In genomic region chr18:48319796-48320638, GRCh38 we compare ENCODE assay signal across 12 cellular contexts.
DNase-seq lines count a peak whose midpoint lies in the region; FAIRE-seq and TF ChIP-seq lines count a peak whose summit lies in the region.
"Had no signal": no experiment of that assay in that cellular context is flagged by ENCODE, and none has a peak within 500 bp of the region (broad histone marks: within the 10 kb centered on the region; RNA-seq: fewer than 3 reads in every experiment).

No MANE protein-coding gene starts in this region.

- peak; percentile 60 for FAIRE-seq in astrocyte (lab: Jason Lieb, UNC)
- FAIRE-seq: GM12891 had no signal

- peaks cover 7% of the 10 kb centered on the region for H3K27me3 ChIP-seq in astrocyte (ENCODE audit: insufficient read depth, low read length)
- H3K27me3 ChIP-seq: BLaER1 had no signal

- H3K36me3 ChIP-seq in astrocyte (ENCODE audit: insufficient read depth, low read length) = no peaks in the 10 kb centered on the region
- no peaks in the 10 kb centered on the region for H3K36me3 ChIP-seq in mesodermal cell (ENCODE audit: control insufficient read depth, insufficient read depth, low read length)
- H3K36me3 ChIP-seq: BLaER1 had no signal

- H3K79me2 ChIP-seq in astrocyte (ENCODE audit: insufficient read depth, low read length) = no peaks in the 10 kb centered on the region

- H3K4me1 Mint-ChIP-seq in astrocyte (ENCODE audit: low read depth, unreplicated experiment) = peaks cover 26% of the 10 kb centered on the region
- no peaks in the 10 kb centered on the region for H3K4me1 Mint-ChIP-seq in activated CD4-positive, alpha-beta memory T cell treated with anti-CD3 and anti-CD28 coated beads, Interleukin-2, amount 10 ng/mL, durations not matched to agents 7 days and 5 days
- no peaks in the 10 kb centered on the region for H3K4me1 Mint-ChIP-seq in activated CD4-positive, alpha-beta T cell treated with anti-CD3 and anti-CD28 coated beads, Interleukin-2, amount 10 ng/mL, durations not matched to agents 24 days and 14 days

- no peak overlapping the region for H2AFZ ChIP-seq in astrocyte (ENCODE audit: low read depth, low read length)

- peaks cover 1% of the 10 kb centered on the region for H3K9me3 Mint-ChIP-seq in astrocyte (ENCODE audit: unreplicated experiment)
- no peaks in the 10 kb centered on the region for H3K9me3 Mint-ChIP-seq in activated CD4-positive, alpha-beta memory T cell treated with anti-CD3 and anti-CD28 coated beads, Interleukin-2, amount 10 ng/mL, durations not matched to agents 7 days and 5 days
- H3K9me3 Mint-ChIP-seq in activated CD4-positive, alpha-beta T cell treated with anti-CD3 and anti-CD28 coated beads, Interleukin-2, amount 10 ng/mL, durations not matched to agents 24 days and 14 days = no peaks in the 10 kb centered on the region

- DNase-seq in COLO668 (lab: John Stamatoyannopoulos, UW; ENCODE audit: unreplicated experiment) (peak; percentile 94), NCI-H2029 (lab: John Stamatoyannopoulos, UW) (peak; percentile 94), astrocyte (ENCODE audit: low read depth) (peak; percentile 57), GM20000 (ENCODE audit: low spot score) (no peak)
- DNase-seq in activated CD4-positive, alpha-beta T cell treated with anti-CD3 and anti-CD28 coated beads, Interleukin-2, amount 50 U/mL, for 1 hour = no peak
- DNase-seq in activated CD4-positive, alpha-beta memory T cell treated with anti-CD3 and anti-CD28 coated beads, Interleukin-2, amount 10 ng/mL, durations not matched to agents 7 days and 5 days = no peak
- no peak for DNase-seq in activated CD4-positive, alpha-beta T cell treated with anti-CD3 and anti-CD28 coated beads, Interleukin-2, amount 10 ng/mL, durations not matched to agents 24 days and 14 days
- DNase-seq: activated CD4-positive, CD25-positive, alpha-beta regulatory T cell; stimulated activated naive CD8-positive, alpha-beta T cell treated with anti-CD3 and anti-CD28 coated beads, Interleukin-15, Interleukin-2, amounts not matched to agents 100 U/mL and 50 U/mL, for 24 hours had no signal

- peak overlapping the region; percentile 46 for H3K4me2 ChIP-seq in astrocyte (ENCODE audit: low read length)
- H3K4me2 ChIP-seq: BLaER1 had no signal

- no peak for TF ChIP-seq CTCF in astrocyte (IDR thresholded peaks at IDR 0.05; ENCODE audit: insufficient read depth, low read depth, low read length)
- no peak for TF ChIP-seq CTCF in GM20000 (IDR thresholded peaks at IDR 0.05; ENCODE audit: extremely low read depth, missing control alignments)

- CTCF ChIA-PET in activated CD4-positive, alpha-beta memory T cell treated with anti-CD3 and anti-CD28 coated beads, Interleukin-2, amount 10 ng/mL, durations not matched to agents 7 days and 5 days (lab: Charles Lee) = interaction anchor here (1.5 kb wide), 1 partner anchor 125 kb away, joined by 4 read pairs; no protein-coding TSS in a partner anchor

- peaks cover 2% of the 10 kb centered on the region for H3K36me3 Mint-ChIP-seq in astrocyte (ENCODE audit: low read depth, unreplicated experiment)
- H3K36me3 Mint-ChIP-seq in activated CD4-positive, alpha-beta memory T cell treated with anti-CD3 and anti-CD28 coated beads, Interleukin-2, amount 10 ng/mL, durations not matched to agents 7 days and 5 days (ENCODE audit: low read depth) = no peaks in the 10 kb centered on the region
- no peaks in the 10 kb centered on the region for H3K36me3 Mint-ChIP-seq in activated CD4-positive, alpha-beta T cell treated with anti-CD3 and anti-CD28 coated beads, Interleukin-2, amount 10 ng/mL, durations not matched to agents 24 days and 14 days (ENCODE audit: low read depth)

- intact Hi-C loops in activated CD4-positive, alpha-beta T cell treated with anti-CD3 and anti-CD28 coated beads, Interleukin-2, amount 10 ng/mL, durations not matched to agents 24 days and 14 days (cut with micrococcal nuclease) = no loop called here

- no peak overlapping the region for H3K4me3 Mint-ChIP-seq in astrocyte (ENCODE audit: unreplicated experiment)
- H3K4me3 Mint-ChIP-seq in activated CD4-positive, alpha-beta memory T cell treated with anti-CD3 and anti-CD28 coated beads, Interleukin-2, amount 10 ng/mL, durations not matched to agents 7 days and 5 days = no peak overlapping the region
- no peak overlapping the region for H3K4me3 Mint-ChIP-seq in activated CD4-positive, alpha-beta T cell treated with anti-CD3 and anti-CD28 coated beads, Interleukin-2, amount 10 ng/mL, durations not matched to agents 24 days and 14 days

- peak overlapping the region; percentile 85 for H3K27ac Mint-ChIP-seq in astrocyte (ENCODE audit: unreplicated experiment)
- no peak overlapping the region for H3K27ac Mint-ChIP-seq in activated CD4-positive, alpha-beta memory T cell treated with anti-CD3 and anti-CD28 coated beads, Interleukin-2, amount 10 ng/mL, durations not matched to agents 7 days and 5 days
- H3K27ac Mint-ChIP-seq in activated CD4-positive, alpha-beta T cell treated with anti-CD3 and anti-CD28 coated beads, Interleukin-2, amount 10 ng/mL, durations not matched to agents 24 days and 14 days = no peak overlapping the region

- peaks cover 9% of the 10 kb centered on the region for H3K27me3 Mint-ChIP-seq in astrocyte (ENCODE audit: low read depth, unreplicated experiment)
- H3K27me3 Mint-ChIP-seq in activated CD4-positive, alpha-beta memory T cell treated with anti-CD3 and anti-CD28 coated beads, Interleukin-2, amount 10 ng/mL, durations not matched to agents 7 days and 5 days = no peaks in the 10 kb centered on the region
- H3K27me3 Mint-ChIP-seq in activated CD4-positive, alpha-beta T cell treated with anti-CD3 and anti-CD28 coated beads, Interleukin-2, amount 10 ng/mL, durations not matched to agents 24 days and 14 days = peaks cover 9% of the 10 kb centered on the region

- H3K27ac ChIP-seq in astrocyte (ENCODE audit: low read depth, low read length) (no peak overlapping the region), mesodermal cell (ENCODE audit: low read depth, low read length, severe bottlenecking) (peak overlapping the region; percentile 11)
- H3K27ac ChIP-seq: BLaER1 had no signal

- no peaks in the 10 kb centered on the region for H4K20me1 ChIP-seq in astrocyte (ENCODE audit: insufficient read depth, low read length)
- H4K20me1 ChIP-seq: BLaER1 had no signal

- H3K4me3 ChIP-seq in astrocyte (ENCODE audit: insufficient read depth, low read depth, low read length) = no peak overlapping the region
- no peak overlapping the region for H3K4me3 ChIP-seq in mesodermal cell (ENCODE audit: extremely low read depth, insufficient read depth, low read length, poor library complexity, severe bottlenecking)
- H3K4me3 ChIP-seq: BLaER1 had no signal

- no peak overlapping the region for H3K9ac ChIP-seq in astrocyte (ENCODE audit: low read length)
- H3K9ac ChIP-seq: BLaER1 had no signal

- POLR2A ChIA-PET in activated CD4-positive, alpha-beta memory T cell treated with anti-CD3 and anti-CD28 coated beads, Interleukin-2, amount 10 ng/mL, durations not matched to agents 7 days and 5 days (lab: Charles Lee) = no interaction called here

- 87 to 90% methylated on average over 8 to 9 of the region's 10 CpGs for WGBS in mesodermal cell (ENCODE audit: insufficient coverage in 2 of 2), 2 experiments

- H3K4me1 ChIP-seq in astrocyte (ENCODE audit: insufficient read depth, low read length) = peaks cover 12% of the 10 kb centered on the region
- H3K4me1 ChIP-seq in mesodermal cell (ENCODE audit: control insufficient read depth, insufficient read depth, low read length, poor library complexity, severe bottlenecking) = peaks cover 11% of the 10 kb centered on the region

- H3K9me3 ChIP-seq in astrocyte (ENCODE audit: insufficient read depth, low read depth, low read length) = no peaks in the 10 kb centered on the region
- no peaks in the 10 kb centered on the region for H3K9me3 ChIP-seq in mesodermal cell (ENCODE audit: control insufficient read depth, low read length)
- H3K9me3 ChIP-seq: BLaER1 had no signal

Comparison
In these comparisons a context has a peak if more than half of its experiments do, and no peak if none do; other contexts are left out.
1. DNase-seq: peak in COLO668 (single experiment), NCI-H2029 (single experiment) and astrocyte (single experiment); none in activated CD4-positive, alpha-beta T cell treated with anti-CD3 and anti-CD28 coated beads, Interleukin-2, amount 50 U/mL, for 1 hour (single experiment), activated CD4-positive, alpha-beta memory T cell treated with anti-CD3 and anti-CD28 coated beads, Interleukin-2, amount 10 ng/mL, durations not matched to agents 7 days and 5 days (single experiment), activated CD4-positive, alpha-beta T cell treated with anti-CD3 and anti-CD28 coated beads, Interleukin-2, amount 10 ng/mL, durations not matched to agents 24 days and 14 days (single experiment) and GM20000 (single experiment).